ENCODE assay signal across 22 cellular contexts in genomic region chr12:85440273-85440672, GRCh38.
"Had no signal": no experiment of that assay in that cellular context is flagged by ENCODE, and none has a peak within 500 bp of the region (broad histone marks: within the 10 kb centered on the region; RNA-seq: fewer than 3 reads in every experiment).

No MANE protein-coding gene starts in this region.

- H3K4me3 ChIP-seq: esophagus squamous epithelium, gastrocnemius medialis, smooth muscle cell, stomach, suprapubic skin had no signal

- H3K4me1 ChIP-seq: esophagus squamous epithelium, gastrocnemius medialis, suprapubic skin had no signal

- H3K36me3 ChIP-seq: brain microvascular endothelial cell, esophagus squamous epithelium, gastrocnemius medialis, stomach, suprapubic skin, WERI-Rb-1 had no signal

- ATAC-seq: activated CD8-positive, alpha-beta memory T cell treated with anti-CD3 and anti-CD28 coated beads, Interleukin-2, amount 10 ng/mL, durations not matched to agents 7 days and 5 days; activated CD8-positive, alpha-beta T cell treated with anti-CD3 and anti-CD28 coated beads for 36 hours; gastrocnemius medialis; naive thymus-derived CD4-positive, alpha-beta T cell; sciatic nerve had no signal

- DNase-seq: activated CD4-positive, alpha-beta T cell treated with anti-CD3 and anti-CD28 coated beads, Interleukin-2, amount 10 ng/mL, durations not matched to agents 7 days and 5 days; activated CD4-positive, CD25-positive, alpha-beta regulatory T cell treated with anti-CD3 and anti-CD28 coated beads, Interleukin-2, amount 50 U/mL, for 72 hours; activated CD8-positive, alpha-beta memory T cell treated with anti-CD3 and anti-CD28 coated beads, Interleukin-2, amount 10 ng/mL, durations not matched to agents 7 days and 5 days; activated CD8-positive, alpha-beta T cell treated with anti-CD3 and anti-CD28 coated beads for 36 hours; activated gamma-delta T cell; activated T-cell treated with anti-CD3 and anti-CD28 coated beads for 4 hours; aorta; brain microvascular endothelial cell; caudate nucleus; effector memory CD4-positive, alpha-beta T cell; esophagus squamous epithelium; gastrocnemius medialis; hypothalamus; naive thymus-derived CD4-positive, alpha-beta T cell; occipital lobe; posterior cingulate gyrus; stimulated activated CD4-positive, alpha-beta T cell treated with anti-CD3 and anti-CD28 coated beads, Interleukin-15, amount 100 ng/mL, for 24 hours; stomach; WERI-Rb-1 had no signal

- H3K27me3 ChIP-seq: brain microvascular endothelial cell, esophagus squamous epithelium, gastrocnemius medialis, suprapubic skin had no signal

- H3K9me3 ChIP-seq: esophagus squamous epithelium, gastrocnemius medialis, stomach, suprapubic skin had no signal

- H3K27ac ChIP-seq: brain microvascular endothelial cell, esophagus squamous epithelium, gastrocnemius medialis, stomach, suprapubic skin, WERI-Rb-1 had no signal
